ENCODE assay signal across 8 cellular contexts in genomic region chr3:151918253-151919029, GRCh38. TPM values are rescaled to one million over a fixed set of nuclear protein-coding genes. Genes with fewer than 3 reads are reported as not detected.
DNase-seq lines count a peak whose midpoint lies in the region; ATAC-seq, FAIRE-seq and TF ChIP-seq lines count a peak whose summit lies in the region.

No MANE protein-coding gene starts in this region.

- DNase-seq in NCI-H82 (lab: John Stamatoyannopoulos, UW) (peak; percentile 68), bronchial epithelial cell (ENCODE audit: low read depth) (peak; percentile 73), left lobe of liver (ENCODE audit: low spot score) (no peak), aorta (no peak)
- DNase-seq in stimulated activated CD4-positive, alpha-beta T cell treated with anti-CD3 and anti-CD28 coated beads, Interleukin-4, amount 100 ng/mL, for 4 hours, result no peak

- 60 to 62% methylated on average over 5 of the region's 5 CpGs for WGBS in aorta, 2 donors

- H3K9me3 ChIP-seq in aorta (ENCODE audit: control insufficient read depth, low read length), result no peaks in the 10 kb centered on the region

- H3K36me3 ChIP-seq in bronchial epithelial cell (ENCODE audit: control insufficient read depth, insufficient read depth, low read length) (no peaks in the 10 kb centered on the region), aorta (ENCODE audit: control insufficient read depth in 1 of 2, insufficient read depth in 2 of 2, low read length in 1 of 2) (no peaks in the 10 kb centered on the region)

- TF ChIP-seq CTCF in GM12873 (IDR thresholded peaks at IDR 0.05; ENCODE audit: insufficient read depth, low read depth, low read length, missing control alignments) (peak; percentile 53), bronchial epithelial cell (IDR thresholded peaks at IDR 0.05; ENCODE audit: insufficient read depth, low read length, severe bottlenecking) (peak; percentile 47)

- H3K27ac ChIP-seq in aorta (ENCODE audit: low read depth in 1 of 2, low read length in 2 of 2), result no peak overlapping the region

- ATAC-seq in HG03354 (IDR thresholded peaks at IDR 0.05; ENCODE audit: poor library complexity, severe bottlenecking, unreplicated experiment) (peak; percentile 80), left lobe of liver (peak; percentile 87), aorta (ENCODE audit: low FRiP score) (peak; percentile 77)

- H3K4me3 ChIP-seq in bronchial epithelial cell (ENCODE audit: low read depth, low read length) (no peak overlapping the region), aorta (ENCODE audit: low read length in 2 of 2) (no peak overlapping the region)

- H3K27me3 ChIP-seq in bronchial epithelial cell (ENCODE audit: control insufficient read depth, insufficient read depth, low read length) (no peaks in the 10 kb centered on the region), aorta (ENCODE audit: control insufficient read depth in 1 of 2, insufficient read depth in 2 of 2, low read length in 1 of 2) (no peaks in the 10 kb centered on the region)

- intact Hi-C loops in aorta (cut with DNase I), result loop anchor here (5.0 kb wide), 2 partner anchors 41 to 481 kb away; no protein-coding TSS in a partner anchor

- FAIRE-seq in A204.1 (lab: Jason Lieb, UNC) (peak; percentile 85), bronchial epithelial cell (lab: Jason Lieb, UNC) (no peak)

- no peaks in the 10 kb centered on the region for H3K4me1 ChIP-seq in aorta (ENCODE audit: control insufficient read depth in 1 of 2, insufficient read depth in 2 of 2, low read length in 2 of 2)

RNA-seq across cellular contexts. Expression of gene SUCNR1, which starts 45.0 kb away (rescaled TPM):
- total RNA-seq in bronchial epithelial cell (not detected in 2 replicates), left lobe of liver (1.8 TPM), aorta (1 to 10 TPM; 1.4 to 3.2 TPM)
- under 1 TPM; 0.15 to 0.88 TPM for polyA plus RNA-seq in aorta

Comparison
In these comparisons a context has a peak if more than half of its experiments do, and no peak if none do; other contexts are left out.
1. DNase-seq: peak in NCI-H82 (single experiment) and bronchial epithelial cell (single experiment); none in left lobe of liver (single experiment), aorta (0 of 2) and stimulated activated CD4-positive, alpha-beta T cell treated with anti-CD3 and anti-CD28 coated beads, Interleukin-4, amount 100 ng/mL, for 4 hours (0 of 2).
2. Peak in every context shown above with its lines, with median percentiles within 50 percentile points of each other: ATAC-seq.